ENCODE assay signal across 8 cellular contexts in the genomic region with DNA sequence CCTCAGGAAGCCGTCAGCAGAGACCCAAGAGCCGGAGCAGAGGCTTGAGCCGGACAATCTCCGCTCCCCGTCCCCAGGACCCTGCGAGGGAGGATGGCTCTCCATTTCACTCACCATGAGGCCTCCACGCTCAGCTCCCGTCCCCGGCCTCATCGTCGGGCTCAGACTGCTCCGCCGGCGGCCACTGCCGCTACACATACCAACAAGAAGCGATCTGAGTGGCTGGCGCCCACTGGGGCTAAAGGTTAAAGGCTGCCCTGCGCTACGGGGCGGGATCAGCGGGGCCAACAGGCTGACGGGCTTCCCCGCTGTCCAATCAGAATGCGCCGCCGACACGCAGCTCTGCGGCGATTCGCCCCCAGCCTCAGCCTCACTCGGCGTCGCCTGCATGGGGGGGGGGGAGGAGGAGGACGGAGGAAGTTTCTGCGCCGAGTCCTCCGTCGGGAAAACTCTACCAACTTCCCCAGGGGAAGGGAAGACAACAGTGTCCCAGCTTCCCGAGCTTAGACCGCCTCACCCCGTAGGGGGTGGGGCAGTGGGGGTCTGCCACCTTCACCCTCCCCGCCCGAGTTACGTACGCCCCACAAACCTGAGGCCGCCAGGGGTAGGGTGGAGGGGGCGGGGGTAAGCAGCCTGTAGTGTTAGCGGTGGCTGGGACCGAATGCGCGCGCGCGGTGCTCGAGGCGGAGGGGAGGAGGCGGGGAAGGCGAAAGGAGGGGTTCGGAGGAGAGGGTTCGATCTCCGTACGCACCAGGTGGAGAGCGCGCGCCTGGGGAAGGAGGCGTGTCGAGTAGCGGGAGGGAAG. TPM values are rescaled to one million over a fixed set of nuclear protein-coding genes. Genes with fewer than 3 reads are reported as not detected.
A peak's percentile ranks its signal among the peaks of the same experiment; 100 is the strongest.
DNase-seq lines count a peak whose midpoint lies in the region; ATAC-seq and TF ChIP-seq lines count a peak whose summit lies in the region.

A gene (minus strand): TSS at position 220 of the 805 bp plus-strand sequence. CDS start 22 bp downstream, at position 198.

- no peak within 1 kb of the TSS for H2BK120ac ChIP-seq in H9 (ENCODE audit: low read depth, low read length, poor library complexity, severe bottlenecking)

- no peaks in the 10 kb centered on the region for H4K20me1 ChIP-seq in H9 (ENCODE audit: control insufficient read depth, insufficient read depth, insufficient read length)

- H3K56ac ChIP-seq in H9 (ENCODE audit: insufficient read length, low read depth, low read length): no peak within 1 kb of the TSS

- H3K27me3 ChIP-seq in H9 (ENCODE audit: insufficient read depth, low read length) (no peaks in the 10 kb centered on the region), MG63 (no peaks in the 10 kb centered on the region)

- WGBS in H9 (ENCODE audit: extremely low coverage, insufficient read length, low lambda C conversion rate): no CpG with 5 or more reads among the region's 68 CpGs

- H3K9me3 Mint-ChIP-seq in H9 (no peaks in the 10 kb centered on the region; a peak in 3 of 5 replicates), nephron progenitor cell (no peaks in the 10 kb centered on the region)
- no peaks in the 10 kb centered on the region for H3K9me3 Mint-ChIP-seq in stimulated activated naive CD8-positive, alpha-beta T cell treated with anti-CD3 and anti-CD28 coated beads, Interleukin-15, amount 100 ng/mL, for 72 hours

- TF ChIP-seq CTCF in H9 (conservative IDR thresholded peaks at IDR 0.05) (no peak), fibroblast of the aortic adventitia (IDR thresholded peaks at IDR 0.05; ENCODE audit: insufficient read depth, low read length) (no peak), nephron progenitor cell (IDR thresholded peaks at IDR 0.05) (no peak)

- H3K27ac ChIP-seq in H9 (ENCODE audit: insufficient read length, low read depth, low read length): peak within 1 kb of the TSS; percentile 56

- H3K4me3 ChIP-seq in MG63 (peak within 1 kb of the TSS; percentile 93), fibroblast of the aortic adventitia (ENCODE audit: low read depth, low read length) (peak within 1 kb of the TSS; percentile 99)

- peak within 1 kb of the TSS; percentile 95 for H3K14ac ChIP-seq in H9 (ENCODE audit: insufficient read depth, low read length)

- no peak within 1 kb of the TSS for H2BK20ac ChIP-seq in H9 (ENCODE audit: low read depth, low read length, poor library complexity, severe bottlenecking)

- H3K27ac Mint-ChIP-seq in H9 (peak within 1 kb of the TSS; percentile 98 to 99 (median 99)), nephron progenitor cell (peak within 1 kb of the TSS; percentile 99)
- H3K27ac Mint-ChIP-seq in stimulated activated naive CD8-positive, alpha-beta T cell treated with anti-CD3 and anti-CD28 coated beads, Interleukin-15, amount 100 ng/mL, for 72 hours: peak within 1 kb of the TSS; percentile 96 to 99

- H2AFZ ChIP-seq in H9 (ENCODE audit: low read length): no peak within 1 kb of the TSS

- peaks cover 37% of the 10 kb centered on the region; the same call in 1 of the 2 replicates for H3K79me2 ChIP-seq in H9 (ENCODE audit: insufficient read depth, low read length)

- peak within 1 kb of the TSS; percentile 68 for H3K4me2 ChIP-seq in H9 (ENCODE audit: insufficient read depth, insufficient read length, low read length)

- H2BK12ac ChIP-seq in H9 (ENCODE audit: insufficient read length, low read depth, low read length): peak within 1 kb of the TSS; percentile 5

- H3T11ph ChIP-seq in H9 (ENCODE audit: low read length): no peak within 1 kb of the TSS

- H3K4me1 ChIP-seq in H9 (ENCODE audit: insufficient read depth, low read length): no peaks in the 10 kb centered on the region; the same call in 1 of the 2 replicates

- no peaks in the 10 kb centered on the region for H3K23me2 ChIP-seq in H9 (ENCODE audit: insufficient read length, low read depth, low read length, poor library complexity, severe bottlenecking)

- H3K23ac ChIP-seq in H9 (ENCODE audit: insufficient read length, low read depth, low read length): no peak within 1 kb of the TSS

- no peak within 1 kb of the TSS for H4K91ac ChIP-seq in H9 (ENCODE audit: insufficient read length, low read depth, low read length)

- H3K27me3 Mint-ChIP-seq in H9 (ENCODE audit: low read depth): no peaks in the 10 kb centered on the region
- no peaks in the 10 kb centered on the region for H3K27me3 Mint-ChIP-seq in nephron progenitor cell (ENCODE audit: low read depth, poor library complexity)
- no peaks in the 10 kb centered on the region for H3K27me3 Mint-ChIP-seq in stimulated activated naive CD8-positive, alpha-beta T cell treated with anti-CD3 and anti-CD28 coated beads, Interleukin-15, amount 100 ng/mL, for 72 hours

- H3K36me3 Mint-ChIP-seq in H9 (ENCODE audit: insufficient read depth in 1 of 3, low read depth in 3 of 3): peaks cover 25 to 53% (median 43%) of the 10 kb centered on the region in 3 experiments
- H3K36me3 Mint-ChIP-seq in nephron progenitor cell (ENCODE audit: low read depth): peaks cover 36% of the 10 kb centered on the region

- H3K9ac ChIP-seq in H9 (ENCODE audit: extremely low read depth, insufficient read length, low read length): peak within 1 kb of the TSS; percentile 99

- peak within 1 kb of the TSS; percentile 70 for H2BK5ac ChIP-seq in H9 (ENCODE audit: insufficient read length, low read length)

- peak within 1 kb of the TSS; percentile 97 for H3K18ac ChIP-seq in H9 (ENCODE audit: insufficient read length, low read depth, low read length)

- ATAC-seq in stimulated activated naive CD8-positive, alpha-beta T cell treated with anti-CD3 and anti-CD28 coated beads, Interleukin-15, amount 100 ng/mL, for 72 hours: peak; percentile 85

- H3K79me1 ChIP-seq in H9 (ENCODE audit: insufficient read depth, low read depth, low read length, poor library complexity, severe bottlenecking): no peaks in the 10 kb centered on the region

- H3K4ac ChIP-seq in H9 (ENCODE audit: low read depth, low read length): peak within 1 kb of the TSS; percentile 12; the same call in 1 of the 2 replicates

- H3K4me1 Mint-ChIP-seq in H9 (peaks cover 26 to 27% of the 10 kb centered on the region in 2 experiments), nephron progenitor cell (peaks cover 59% of the 10 kb centered on the region)
- H3K4me1 Mint-ChIP-seq in stimulated activated naive CD8-positive, alpha-beta T cell treated with anti-CD3 and anti-CD28 coated beads, Interleukin-15, amount 100 ng/mL, for 72 hours: peaks cover 60% of the 10 kb centered on the region

- H3K4me3 Mint-ChIP-seq in H9: peak within 1 kb of the TSS; percentile 97 to 99
- H3K4me3 Mint-ChIP-seq in nephron progenitor cell: peak within 1 kb of the TSS; percentile 98
- peak within 1 kb of the TSS; percentile 89 to 98 for H3K4me3 Mint-ChIP-seq in stimulated activated naive CD8-positive, alpha-beta T cell treated with anti-CD3 and anti-CD28 coated beads, Interleukin-15, amount 100 ng/mL, for 72 hours

- no peaks in the 10 kb centered on the region for H3K9me3 ChIP-seq in H9 (ENCODE audit: control insufficient read depth, low read depth, low read length)
- no peaks in the 10 kb centered on the region for H3K9me3 ChIP-seq in MG63

- H3K36me3 ChIP-seq in MG63: peaks cover 29% of the 10 kb centered on the region

- DNase-seq in ELR (ENCODE audit: low read depth) (peak; percentile 98), H9 (peak; percentile 98), MG63 (peak; percentile 99), SHP77 treated with DMSO at 0.1 percent for 48 hours (lab: John Stamatoyannopoulos, UW) (peak; percentile 75), fibroblast of the aortic adventitia (ENCODE audit: low read depth) (peak; percentile 98), nephron progenitor cell (peak; percentile 99)
- peak; percentile 99 for DNase-seq in activated effector memory CD4-positive, alpha-beta T cell treated with anti-CD3 and anti-CD28 coated beads, Interleukin-2, amount 50 U/mL, for 16 hours
- peak; percentile 96 to 98 for DNase-seq in stimulated activated naive CD8-positive, alpha-beta T cell treated with anti-CD3 and anti-CD28 coated beads, Interleukin-15, amount 100 ng/mL, for 72 hours

- H2BK15ac ChIP-seq in H9 (ENCODE audit: low read depth, low read length): no peak within 1 kb of the TSS

- no peak within 1 kb of the TSS for H4K5ac ChIP-seq in H9 (ENCODE audit: insufficient read length, low read depth, low read length)

- no peak within 1 kb of the TSS for H4K8ac ChIP-seq in H9 (replicated peaks; ENCODE audit: insufficient read length, low read depth, low read length)

- no peak within 1 kb of the TSS for H2AK5ac ChIP-seq in H9 (ENCODE audit: insufficient read length, low read length)

RNA-seq across cellular contexts. Expression of the gene that starts here (rescaled TPM):
- 158 and 179 TPM in 2 replicates for total RNA-seq in H9 (2021)
- total RNA-seq in MG63 (2014; rRNA removed; shearing (Covaris generic); ENCODE audit: low replicate concordance): 145 and 165 TPM in 2 replicates
- total RNA-seq in fibroblast of the aortic adventitia (ENCODE audit: low replicate concordance): 113 and 198 TPM in 2 replicates

Comparison
In these comparisons a context has a peak if more than half of its experiments do, and no peak if none do; other contexts are left out.
1. Peak in every context shown above with its lines: DNase-seq, ATAC-seq, H3K4me3 ChIP-seq and H3K27ac ChIP-seq.